Comparison of ENCODE assay signal across 22 cellular contexts in genomic region chr5:118705931-118706330, GRCh38.
A peak's percentile ranks its signal among the peaks of the same experiment; 100 is the strongest.
DNase-seq lines count a peak whose midpoint lies in the region; ATAC-seq and TF ChIP-seq lines count a peak whose summit lies in the region.
"Had no signal": no experiment of that assay in that cellular context is flagged by ENCODE, and none has a peak within 500 bp of the region (broad histone marks: within the 10 kb centered on the region; RNA-seq: fewer than 3 reads in every experiment).

No MANE protein-coding gene starts in this region.

- H3K27ac Mint-ChIP-seq in neural progenitor cell = no peak overlapping the region
- H3K27ac Mint-ChIP-seq: GM23338 had no signal

- no peaks in the 10 kb centered on the region for H3F3A ChIP-seq in neural progenitor cell (ENCODE audit: low read depth)

- H3K9ac ChIP-seq in neural progenitor cell = no peak overlapping the region

- peak overlapping the region; percentile 30 for H2AFZ ChIP-seq in neural progenitor cell (replicated peaks)
- H2AFZ ChIP-seq: GM23338 had no signal

- DNase-seq in DMS79 treated with DMSO at 0.1 percent for 48 hours (lab: John Stamatoyannopoulos, UW) (peak; percentile 18), SK-MEL-5 (ENCODE audit: low read depth, low spot score) (peak; percentile 69), fibroblast of gingiva (ENCODE audit: low read depth) (peak; percentile 55), neural progenitor cell (ENCODE audit: low spot score) (no peak), left ventricle myocardium superior (no peak), GOT3 (lab: John Stamatoyannopoulos, UW) (no peak), NCI-H526 (lab: John Stamatoyannopoulos, UW) (no peak), NCI-H524 (lab: John Stamatoyannopoulos, UW) (no peak)
- DNase-seq: DMS153, HCEC 1CT, NCI-H1092, NCI-H1417 treated with DMSO at 0.1 percent for 48 hours, NCI-H1694 treated with DMSO at 0.1 percent for 48 hours, NCI-H2081, NCI-H2171 treated with DMSO at 0.1 percent for 48 hours, NCI-H446, NCI-H526 treated with DMSO at 0.1 percent for 48 hours, Right ventricle myocardium superior, RPMI8226 had no signal

- intact Hi-C loops in left ventricle myocardium superior (cut with micrococcal nuclease) = no loop called here

- peaks cover 23% of the 10 kb centered on the region for H3K4me1 Mint-ChIP-seq in neural progenitor cell
- H3K4me1 Mint-ChIP-seq: GM23338 had no signal

- peaks cover 10% of the 10 kb centered on the region for H3K9me3 ChIP-seq in neural progenitor cell (ENCODE audit: low read depth)

- no peak overlapping the region for H3K27ac ChIP-seq in neural progenitor cell
- H3K27ac ChIP-seq: HL-60, SJSA1 had no signal

- peaks cover 48% of the 10 kb centered on the region for H3K9me3 Mint-ChIP-seq in neural progenitor cell

- peaks cover 5% of the 10 kb centered on the region for H3K27me3 Mint-ChIP-seq in neural progenitor cell (ENCODE audit: insufficient read depth, low read depth)

- H3K4me3 Mint-ChIP-seq in neural progenitor cell = no peak overlapping the region
- H3K4me3 Mint-ChIP-seq: GM23338 had no signal

- H3K36me3 Mint-ChIP-seq in neural progenitor cell = peaks cover 16% of the 10 kb centered on the region

- no peak for TF ChIP-seq CTCF in neural progenitor cell (IDR thresholded peaks at IDR 0.05)

- no peak for ATAC-seq in left ventricle myocardium superior
- ATAC-seq: GM23338 had no signal

- H3K4me1 ChIP-seq in neural progenitor cell = no peaks in the 10 kb centered on the region
- H3K4me1 ChIP-seq: SJSA1 had no signal

- H3K27me3 ChIP-seq in neural progenitor cell = no peaks in the 10 kb centered on the region
- H3K27me3 ChIP-seq: SJSA1 had no signal

- no peaks in the 10 kb centered on the region for H3K79me2 ChIP-seq in neural progenitor cell (ENCODE audit: low read depth)

- no peak overlapping the region for H3K4me2 ChIP-seq in neural progenitor cell
- H3K4me2 ChIP-seq: GM23338 had no signal

- in situ Hi-C loops in SK-MEL-5 (cut with HindIII; ENCODE audit: low pct_unique_long_range_greater_than_20kb, low sequenced_read_pairs) = no loop called here

- H4K20me1 ChIP-seq in neural progenitor cell (ENCODE audit: low read depth) = no peaks in the 10 kb centered on the region

- H3K36me3 ChIP-seq in neural progenitor cell = peaks cover 4% of the 10 kb centered on the region
- H3K36me3 ChIP-seq: SJSA1 had no signal

- H3K4me3 ChIP-seq in neural progenitor cell = no peak overlapping the region
- H3K4me3 ChIP-seq: GM23338, SJSA1 had no signal

Comparison
In these comparisons a context has a peak if more than half of its experiments do, and no peak if none do; other contexts are left out.
1. DNase-seq: peak in DMS79 treated with DMSO at 0.1 percent for 48 hours (single experiment), SK-MEL-5 (single experiment) and fibroblast of gingiva (single experiment); none in neural progenitor cell (single experiment), left ventricle myocardium superior (single experiment), GOT3 (single experiment), NCI-H526 (0 of 2) and NCI-H524 (0 of 2).